17 cellular contexts compared by ENCODE assay signal in the genomic region with DNA sequence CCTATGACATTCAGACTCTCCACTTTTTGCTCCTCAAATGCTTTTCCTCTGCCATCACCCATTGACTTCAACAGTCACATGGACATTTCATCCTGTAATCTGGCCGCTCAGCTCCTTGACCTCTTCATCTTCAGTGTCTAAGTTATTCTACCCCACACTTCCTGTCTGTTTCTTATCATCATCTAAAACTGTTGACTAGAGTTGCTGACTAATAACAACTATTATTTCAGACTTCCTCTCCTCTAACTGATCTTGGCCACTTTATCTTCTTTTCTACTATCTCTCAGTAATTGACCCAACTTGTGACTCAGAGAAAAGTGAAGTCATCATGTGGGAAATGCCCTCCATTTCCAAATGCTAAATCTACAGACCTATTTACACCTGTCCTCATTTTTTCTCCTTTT.
DNase-seq lines count a peak whose midpoint lies in the region; ATAC-seq, FAIRE-seq and TF ChIP-seq lines count a peak whose summit lies in the region.
"Had no signal": no experiment of that assay in that cellular context is flagged by ENCODE, and none has a peak within 500 bp of the region (broad histone marks: within the 10 kb centered on the region; RNA-seq: fewer than 3 reads in every experiment).

No MANE protein-coding gene starts in this region.

- H3K27ac ChIP-seq in mesodermal cell (ENCODE audit: low read depth, low read length, severe bottlenecking): peak overlapping the region; percentile 86
- no peak overlapping the region for H3K27ac ChIP-seq in WERI-Rb-1
- H3K27ac ChIP-seq: SK-N-MC, uterus had no signal

- H3K9me3 ChIP-seq in mesodermal cell (ENCODE audit: control insufficient read depth, low read length): no peaks in the 10 kb centered on the region
- no peaks in the 10 kb centered on the region for H3K9me3 ChIP-seq in WERI-Rb-1 (ENCODE audit: severe bottlenecking)
- H3K9me3 ChIP-seq: uterus had no signal

- 50% methylated on average over 1 of the region's 1 CpG for WGBS in mesodermal cell (ENCODE audit: insufficient coverage in 2 of 2), 2 experiments

- DNase-seq in HFF-Myc (ENCODE audit: extremely low read depth, low read depth) (peak; percentile 12), NCI-H2227 treated with DMSO at 0.1 percent for 48 hours (lab: John Stamatoyannopoulos, UW) (peak; percentile 12), bronchial epithelial cell (ENCODE audit: low read depth) (peak; percentile 86), WERI-Rb-1 (no peak)
- DNase-seq in activated CD4-positive, alpha-beta T cell treated with anti-CD3 and anti-CD28 coated beads for 48 hours: no peak
- DNase-seq: activated CD8-positive, alpha-beta memory T cell treated with anti-CD3 and anti-CD28 coated beads, Interleukin-2, amount 50 U/mL, for 48 hours; CD4-positive, alpha-beta T cell; central memory CD4-positive, alpha-beta T cell; GDM1; NCI-H2081; stimulated activated CD4-positive, alpha-beta T cell treated with anti-CD3 and anti-CD28 coated beads, Interleukin-2, amount 100 ng/mL, for 48 hours; uterus had no signal

- H3K27me3 ChIP-seq in bronchial epithelial cell (ENCODE audit: control insufficient read depth, insufficient read depth, low read length): no peaks in the 10 kb centered on the region
- no peaks in the 10 kb centered on the region for H3K27me3 ChIP-seq in WERI-Rb-1 (ENCODE audit: insufficient read depth, low read depth, severe bottlenecking)
- H3K27me3 ChIP-seq: uterus had no signal

- no peak for TF ChIP-seq CTCF in HFF-Myc (IDR thresholded peaks at IDR 0.05; ENCODE audit: low read depth, low read length, missing control alignments)
- TF ChIP-seq CTCF in bronchial epithelial cell (IDR thresholded peaks at IDR 0.05; ENCODE audit: insufficient read depth, low read length, severe bottlenecking): no peak
- TF ChIP-seq CTCF in WERI-Rb-1 (IDR thresholded peaks at IDR 0.05; ENCODE audit: low read depth, low read length): no peak

- FAIRE-seq in bronchial epithelial cell (lab: Jason Lieb, UNC): no peak

- peaks cover 31% of the 10 kb centered on the region for H3K4me1 ChIP-seq in mesodermal cell (ENCODE audit: control insufficient read depth, insufficient read depth, low read length, poor library complexity, severe bottlenecking)
- H3K4me1 ChIP-seq: uterus had no signal

- H3K4me3 ChIP-seq in HFF-Myc (replicated peaks; ENCODE audit: low read depth, low read length) (no peak overlapping the region), bronchial epithelial cell (ENCODE audit: low read depth, low read length) (no peak overlapping the region), mesodermal cell (ENCODE audit: extremely low read depth, insufficient read depth, low read length, poor library complexity, severe bottlenecking) (no peak overlapping the region), WERI-Rb-1 (ENCODE audit: low read depth, low read length) (no peak overlapping the region)
- H3K4me3 ChIP-seq: lung, SK-N-MC, uterus had no signal

- H3K36me3 ChIP-seq in bronchial epithelial cell (ENCODE audit: control insufficient read depth, insufficient read depth, low read length) (no peaks in the 10 kb centered on the region), mesodermal cell (ENCODE audit: control insufficient read depth, insufficient read depth, low read length) (no peaks in the 10 kb centered on the region), WERI-Rb-1 (no peaks in the 10 kb centered on the region)
- H3K36me3 ChIP-seq: uterus had no signal

- ATAC-seq in GM18868 (IDR thresholded peaks at IDR 0.05; ENCODE audit: unreplicated experiment) (no peak), GM18502 (IDR thresholded peaks at IDR 0.05; ENCODE audit: poor library complexity, unreplicated experiment) (no peak)

Comparison
In these comparisons a context has a peak if more than half of its experiments do, and no peak if none do; other contexts are left out.
1. DNase-seq: peak in HFF-Myc (single experiment), NCI-H2227 treated with DMSO at 0.1 percent for 48 hours (single experiment) and bronchial epithelial cell (single experiment); none in WERI-Rb-1 (single experiment) and activated CD4-positive, alpha-beta T cell treated with anti-CD3 and anti-CD28 coated beads for 48 hours (single experiment).